35 cellular contexts compared by ENCODE assay signal in the genomic region with DNA sequence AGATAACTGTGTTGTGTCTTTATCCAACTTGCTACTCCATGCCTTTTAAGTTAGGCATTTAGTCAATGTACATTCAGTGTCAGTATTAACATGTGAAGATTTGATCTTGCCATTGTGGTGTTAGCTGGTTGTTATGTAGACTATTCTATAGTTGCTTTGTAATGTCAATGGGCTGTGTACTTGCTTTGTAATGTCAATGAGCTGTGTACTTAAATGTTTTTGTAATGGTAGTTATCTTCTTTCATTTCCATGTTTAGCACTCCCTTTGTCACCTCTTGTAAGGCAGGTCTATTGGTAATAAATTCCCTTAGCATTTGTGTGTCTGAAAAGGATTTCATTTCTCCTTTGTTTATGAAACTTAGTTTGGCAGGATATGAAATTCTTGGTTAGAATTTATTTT. TPM values are rescaled to one million over a fixed set of nuclear protein-coding genes. Genes with fewer than 3 reads are reported as not detected.
"Had no signal": no experiment of that assay in that cellular context is flagged by ENCODE, and none has a peak within 500 bp of the region (broad histone marks: within the 10 kb centered on the region; RNA-seq: fewer than 3 reads in every experiment).

No MANE protein-coding gene starts in this region.

- H3K36me3 ChIP-seq: adrenal gland, cardiac muscle cell, colonic mucosa, esophagus squamous epithelium, gastroesophageal sphincter, heart right ventricle had no signal

- ATAC-seq: activated CD8-positive, alpha-beta T cell treated with anti-CD3 and anti-CD28 coated beads for 36 hours; activated naive CD8-positive, alpha-beta T cell treated with anti-CD3 and anti-CD28 coated beads, Interleukin-2, amount 50 U/mL, for 24 hours; activated T-cell treated with anti-CD3 and anti-CD28 coated beads, Interleukin-2, amount 50 U/mL, for 4 hours; activated T-helper 17 cell treated with anti-CD3 and anti-CD28 coated beads, Interleukin-2, amount 50 U/mL, for 72 hours; body of pancreas; gastroesophageal sphincter; heart right ventricle had no signal

- H3K4me3 Mint-ChIP-seq: activated CD8-positive, alpha-beta T cell treated with anti-CD3 and anti-CD28 coated beads for 36 hours; activated naive CD4-positive, alpha-beta T cell treated with anti-CD3 and anti-CD28 coated beads for 36 hours; activated naive CD4-positive, alpha-beta T cell treated with anti-CD3 and anti-CD28 coated beads, Interleukin-2, amount 50 U/mL, for 24 hours; activated naive CD8-positive, alpha-beta T cell treated with anti-CD3 and anti-CD28 coated beads for 36 hours; activated naive CD8-positive, alpha-beta T cell treated with anti-CD3 and anti-CD28 coated beads, Interleukin-2, amount 50 U/mL, for 24 hours; activated T-cell treated with anti-CD3 and anti-CD28 coated beads, Interleukin-2, amount 50 U/mL, for 4 hours; activated T-helper 17 cell treated with anti-CD3 and anti-CD28 coated beads, Interleukin-2, amount 50 U/mL, for 72 hours had no signal

- H3K27me3 ChIP-seq: adrenal gland, body of pancreas, cardiac muscle cell, colonic mucosa, esophagus squamous epithelium, gastroesophageal sphincter, heart right ventricle had no signal

- H3K4me1 ChIP-seq: adrenal gland, body of pancreas, colonic mucosa, esophagus squamous epithelium, gastroesophageal sphincter, heart right ventricle had no signal

- H3K9me3 ChIP-seq: adrenal gland, colonic mucosa, esophagus squamous epithelium had no signal

- H3K9me3 Mint-ChIP-seq: activated naive CD4-positive, alpha-beta T cell treated with anti-CD3 and anti-CD28 coated beads, Interleukin-2, amount 50 U/mL, for 24 hours had no signal

- H3K4me1 Mint-ChIP-seq: activated naive CD4-positive, alpha-beta T cell treated with anti-CD3 and anti-CD28 coated beads, Interleukin-2, amount 50 U/mL, for 24 hours; activated naive CD8-positive, alpha-beta T cell treated with anti-CD3 and anti-CD28 coated beads for 36 hours; activated naive CD8-positive, alpha-beta T cell treated with anti-CD3 and anti-CD28 coated beads, Interleukin-2, amount 50 U/mL, for 24 hours; activated T-helper 17 cell treated with anti-CD3 and anti-CD28 coated beads, Interleukin-2, amount 50 U/mL, for 72 hours had no signal

- H3K27ac Mint-ChIP-seq: activated CD8-positive, alpha-beta T cell treated with anti-CD3 and anti-CD28 coated beads for 36 hours; activated naive CD4-positive, alpha-beta T cell treated with anti-CD3 and anti-CD28 coated beads for 36 hours; activated naive CD4-positive, alpha-beta T cell treated with anti-CD3 and anti-CD28 coated beads, Interleukin-2, amount 50 U/mL, for 24 hours; activated naive CD8-positive, alpha-beta T cell treated with anti-CD3 and anti-CD28 coated beads for 36 hours; activated naive CD8-positive, alpha-beta T cell treated with anti-CD3 and anti-CD28 coated beads, Interleukin-2, amount 50 U/mL, for 24 hours; activated T-helper 17 cell treated with anti-CD3 and anti-CD28 coated beads, Interleukin-2, amount 50 U/mL, for 72 hours had no signal

- FAIRE-seq: endometrium, endothelial cell of umbilical vein had no signal

- H3K27me3 Mint-ChIP-seq: activated CD8-positive, alpha-beta T cell treated with anti-CD3 and anti-CD28 coated beads for 36 hours; activated naive CD4-positive, alpha-beta T cell treated with anti-CD3 and anti-CD28 coated beads, Interleukin-2, amount 50 U/mL, for 24 hours; activated naive CD8-positive, alpha-beta T cell treated with anti-CD3 and anti-CD28 coated beads for 36 hours; activated naive CD8-positive, alpha-beta T cell treated with anti-CD3 and anti-CD28 coated beads, Interleukin-2, amount 50 U/mL, for 24 hours; activated T-helper 17 cell treated with anti-CD3 and anti-CD28 coated beads, Interleukin-2, amount 50 U/mL, for 72 hours had no signal

- DNase-seq: activated CD4-positive, alpha-beta T cell treated with anti-CD3 and anti-CD28 coated beads for 48 hours; activated CD4-positive, alpha-beta T cell treated with anti-CD3 and anti-CD28 coated beads, Interleukin-2, amount 50 U/mL, for 1 hour; activated CD4-positive, alpha-beta T cell treated with anti-CD3 and anti-CD28 coated beads, Interleukin-2, amount 50 U/mL, for 48 hours; activated CD8-positive, alpha-beta memory T cell treated with anti-CD3 and anti-CD28 coated beads for 24 hours; activated CD8-positive, alpha-beta T cell treated with anti-CD3 and anti-CD28 coated beads for 36 hours; activated effector memory CD4-positive, alpha-beta T cell treated with Interleukin-2 at 50 U/mL for 16 hours; activated naive CD4-positive, alpha-beta T cell treated with anti-CD3 and anti-CD28 coated beads for 36 hours; activated naive CD8-positive, alpha-beta T cell treated with anti-CD3 and anti-CD28 coated beads for 36 hours; activated naive CD8-positive, alpha-beta T cell treated with anti-CD3 and anti-CD28 coated beads, Interleukin-2, amount 50 U/mL, for 24 hours; activated T-cell treated with anti-CD3 and anti-CD28 coated beads, Interleukin-2, amount 50 U/mL, for 4 hours; adrenal gland; amygdala; aorta; body of pancreas; central memory CD4-positive, alpha-beta T cell; cerebellar nuclear complex; colonic mucosa; effector CD8-positive, alpha-beta T cell; esophagus squamous epithelium; foreskin melanocyte; heart right ventricle; T-helper 2 cell had no signal

- H3K36me3 Mint-ChIP-seq: activated naive CD4-positive, alpha-beta T cell treated with anti-CD3 and anti-CD28 coated beads, Interleukin-2, amount 50 U/mL, for 24 hours; activated naive CD8-positive, alpha-beta T cell treated with anti-CD3 and anti-CD28 coated beads for 36 hours had no signal

- H3K27ac ChIP-seq: adrenal gland, body of pancreas, cardiac muscle cell, colonic mucosa, epithelial cell of prostate, esophagus squamous epithelium, gastroesophageal sphincter, heart right ventricle had no signal

- H3K4me3 ChIP-seq: adrenal gland, body of pancreas, cardiac muscle cell, colonic mucosa, esophagus squamous epithelium, gastroesophageal sphincter, heart right ventricle had no signal

RNA-seq across cellular contexts. Expression of gene MC4R, which starts 53.4 kb away (rescaled TPM):
- total RNA-seq: activated CD8-positive, alpha-beta T cell treated with anti-CD3 and anti-CD28 coated beads for 36 hours; activated naive CD4-positive, alpha-beta T cell treated with anti-CD3 and anti-CD28 coated beads for 36 hours; activated naive CD8-positive, alpha-beta T cell treated with anti-CD3 and anti-CD28 coated beads for 36 hours; activated T-cell treated with anti-CD3 and anti-CD28 coated beads, Interleukin-2, amount 50 U/mL, for 4 hours; activated T-helper 17 cell treated with anti-CD3 and anti-CD28 coated beads, Interleukin-2, amount 50 U/mL, for 72 hours; aorta; body of pancreas; colonic mucosa; dermis microvascular lymphatic vessel endothelial cell; endothelial cell of umbilical vein; esophagus squamous epithelium; fibroblast of lung; fibroblast of villous mesenchyme; glomerular endothelial cell; heart right ventricle; T-helper 1 cell treated with Interleukin-12 subunit alpha and Interleukin-12 subunit beta and Interleukin-4 antibody, amounts not matched to agents 30 ng/mL and 1 ng/mL, for 36 hours had no signal
- polyA plus RNA-seq: aorta, endothelial cell of umbilical vein, esophagus, fibroblast of lung, heart right ventricle had no signal
